24 cellular contexts compared by ENCODE assay signal in the genomic region with DNA sequence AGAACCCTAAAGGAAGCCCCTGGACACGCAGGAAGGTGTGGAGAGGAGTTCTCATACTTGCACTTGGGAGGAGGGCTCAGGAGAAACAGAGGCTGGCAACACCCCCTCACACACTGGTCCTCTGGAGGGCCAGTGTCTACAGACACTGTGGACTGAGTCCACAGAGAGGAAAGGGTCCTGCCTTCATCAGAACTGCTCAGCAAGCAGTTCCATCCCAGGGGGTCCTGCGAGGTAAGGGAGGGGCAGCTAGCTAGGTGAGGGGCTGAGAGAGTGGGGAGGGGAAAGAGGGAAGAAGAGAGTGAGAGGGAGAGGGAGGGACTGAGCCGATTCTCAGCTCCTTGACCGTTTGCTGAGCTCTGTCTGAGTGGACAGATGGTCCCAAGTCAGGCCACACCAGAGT. TPM values are rescaled to one million over a fixed set of nuclear protein-coding genes. Genes with fewer than 3 reads are reported as not detected.
A peak's percentile ranks its signal among the peaks of the same experiment; 100 is the strongest.
DNase-seq lines count a peak whose midpoint lies in the region; ATAC-seq, FAIRE-seq and TF ChIP-seq lines count a peak whose summit lies in the region.
"Had no signal": no experiment of that assay in that cellular context is flagged by ENCODE, and none has a peak within 500 bp of the region (broad histone marks: within the 10 kb centered on the region; RNA-seq: fewer than 3 reads in every experiment).

No MANE protein-coding gene starts in this region.

- no peak for TF ChIP-seq RAD21 in HepG2 (CRISPR knock-in tag; IDR thresholded peaks at IDR 0.05)

- H3K27me3 Mint-ChIP-seq in endodermal cell (ENCODE audit: insufficient read depth), result peaks cover 2% of the 10 kb centered on the region
- H3K27me3 Mint-ChIP-seq in activated T-cell treated with anti-CD3 and anti-CD28 coated beads, Interleukin-2, amount 50 U/mL, for 24 hours, result no peaks in the 10 kb centered on the region
- H3K27me3 Mint-ChIP-seq: CD4-positive, alpha-beta T cell had no signal

- H2AFZ ChIP-seq in HepG2 (ENCODE audit: low read length), result no peak overlapping the region
- H2AFZ ChIP-seq: GM23248 had no signal

- H3K9me3 ChIP-seq in HepG2 (ENCODE audit: low read length), result no peaks in the 10 kb centered on the region
- H3K9me3 ChIP-seq in right lobe of liver, result no peaks in the 10 kb centered on the region
- H3K9me3 ChIP-seq in adrenal gland (replicated peaks in 1 of 3), result no peaks in the 10 kb centered on the region
- H3K9me3 ChIP-seq in endodermal cell (ENCODE audit: control insufficient read depth, low read length), result no peaks in the 10 kb centered on the region
- H3K9me3 ChIP-seq: BE2C; BLaER1 treated with 17β-estradiol and CSF1 and Interleukin-3, amounts not matched to agents 10 nM and 100 nM; HAP-1 had no signal

- no TSS peak for BruUV-seq in HepG2 (replicated peaks; lab: Mats Ljungman, UMichigan)

- no peak for FAIRE-seq in HepG2 (lab: Jason Lieb, UNC)
- FAIRE-seq: A204.1, D721Med, GM12878, GM19239 had no signal

- H3K4me1 Mint-ChIP-seq in endodermal cell, result peaks cover 32% of the 10 kb centered on the region
- peaks cover 6% of the 10 kb centered on the region for H3K4me1 Mint-ChIP-seq in activated T-cell treated with anti-CD3 and anti-CD28 coated beads, Interleukin-2, amount 50 U/mL, for 24 hours (ENCODE audit: low read depth)

- H3K4me3 ChIP-seq in HepG2 (replicated peaks in 1 of 3; ENCODE audit: insufficient read depth in 1 of 3, low read depth in 2 of 3, low read length in 3 of 3) (no peak overlapping the region), right lobe of liver (no peak overlapping the region), adrenal gland (no peak overlapping the region), endodermal cell (ENCODE audit: low read length) (no peak overlapping the region)
- H3K4me3 ChIP-seq: BLaER1 treated with 17β-estradiol and CSF1 and Interleukin-3, amounts not matched to agents 10 nM and 100 nM; GM12878; GM23248; HAP-1 had no signal

- H3K4me1 ChIP-seq in HepG2 (ENCODE audit: insufficient read depth, low read length) (peaks cover 82% of the 10 kb centered on the region), right lobe of liver (no peaks in the 10 kb centered on the region), adrenal gland (replicated peaks in 1 of 2) (peaks cover 19 to 34% of the 10 kb centered on the region in 2 donors), endodermal cell (ENCODE audit: control insufficient read depth, insufficient read depth, low read length) (no peaks in the 10 kb centered on the region)
- H3K4me1 ChIP-seq: BE2C had no signal

- no peak overlapping the region for H3K4me3 Mint-ChIP-seq in endodermal cell
- no peak overlapping the region for H3K4me3 Mint-ChIP-seq in activated T-cell treated with anti-CD3 and anti-CD28 coated beads, Interleukin-2, amount 50 U/mL, for 24 hours
- H3K4me3 Mint-ChIP-seq: CD14-positive monocyte; CD4-positive, alpha-beta T cell; CD8-positive, alpha-beta memory T cell had no signal

- H3K27me3 ChIP-seq in HepG2 (ENCODE audit: control insufficient read depth in 1 of 2, insufficient read depth in 2 of 2, low read length in 2 of 2), result peaks cover 3 to 37% of the 10 kb centered on the region in 2 experiments; a peak in 4 of 5 replicates
- H3K27me3 ChIP-seq in right lobe of liver, result no peaks in the 10 kb centered on the region
- H3K27me3 ChIP-seq in adrenal gland, result no peaks in the 10 kb centered on the region
- no peaks in the 10 kb centered on the region for H3K27me3 ChIP-seq in endodermal cell (ENCODE audit: control insufficient read depth, insufficient read depth, low read length, poor library complexity, severe bottlenecking)
- H3K27me3 ChIP-seq: BE2C; BLaER1 treated with 17β-estradiol and CSF1 and Interleukin-3, amounts not matched to agents 10 nM and 100 nM had no signal

- 8% methylated on average over 4 of the region's 4 CpGs for WGBS in HepG2 (ENCODE audit: low lambda C conversion rate)
- WGBS in right lobe of liver (ENCODE audit: insufficient coverage, low coverage, low lambda C conversion rate, missing lambda C conversion rate), result 35% methylated on average over 3 of the region's 4 CpGs
- 25 to 54% (median 41%) methylated on average over 3 to 4 of the region's 4 CpGs for WGBS in adrenal gland, 4 donors
- 53 to 74% methylated on average over 2 to 4 of the region's 4 CpGs for WGBS in endodermal cell (ENCODE audit: insufficient coverage in 1 of 2, insufficient read length in 1 of 2), 2 experiments

- intact Hi-C loops in HepG2 (cut with micrococcal nuclease; ENCODE audit: unreplicated experiment) (no loop called here), right lobe of liver (cut with DNase I) (no loop called here), adrenal gland (cut with DNase I) (no loop called here)

- TF ChIP-seq CTCF in HepG2 (CRISPR knock-in tag; IDR thresholded peaks at IDR 0.05) (no peak), right lobe of liver (IDR thresholded peaks at IDR 0.05) (no peak), adrenal gland (IDR thresholded peaks at IDR 0.05) (no peak), endodermal cell (conservative IDR thresholded peaks at IDR 0.05) (no peak)

- ATAC-seq in HepG2 (no peak), right lobe of liver (no peak)
- ATAC-seq: GM12878 had no signal

- CTCF ChIA-PET in HepG2 (lab: Yijun Ruan, JAX; ENCODE audit: low intra/inter-chr PET ratio, low total read pairs), result no interaction called here

- H3K36me3 ChIP-seq in HepG2 (replicated peaks in 1 of 2; ENCODE audit: control insufficient read depth in 1 of 2, insufficient read depth in 2 of 2, low read length in 2 of 2) (no peaks in the 10 kb centered on the region), right lobe of liver (no peaks in the 10 kb centered on the region), adrenal gland (replicated peaks in 1 of 2) (no peaks in the 10 kb centered on the region), endodermal cell (ENCODE audit: control insufficient read depth, insufficient read depth, low read length) (no peaks in the 10 kb centered on the region)
- H3K36me3 ChIP-seq: BE2C; BLaER1 treated with 17β-estradiol and CSF1 and Interleukin-3, amounts not matched to agents 10 nM and 100 nM; HAP-1 had no signal

- no peak overlapping the region for H3K27ac Mint-ChIP-seq in endodermal cell
- no peak overlapping the region for H3K27ac Mint-ChIP-seq in activated T-cell treated with anti-CD3 and anti-CD28 coated beads, Interleukin-2, amount 50 U/mL, for 24 hours
- H3K27ac Mint-ChIP-seq: CD4-positive, alpha-beta T cell had no signal

- no peak overlapping the region for H3K9ac ChIP-seq in HepG2 (ENCODE audit: insufficient read depth, low read depth, low read length)
- no peak overlapping the region for H3K9ac ChIP-seq in endodermal cell (ENCODE audit: extremely low read depth, low read length, poor library complexity, severe bottlenecking)
- H3K9ac ChIP-seq: BLaER1 treated with 17β-estradiol and CSF1 and Interleukin-3, amounts not matched to agents 10 nM and 100 nM; GM23248 had no signal

- peak overlapping the region; percentile 57; the same call in 1 of the 2 replicates for H3K4me2 ChIP-seq in HepG2 (ENCODE audit: low read depth, low read length)

- TF ChIP-seq POLR2A in HepG2 (IDR thresholded peaks at IDR 0.05; ENCODE audit: insufficient read depth in 1 of 2, low read depth in 2 of 2, low read length in 2 of 2), result no peak
- no peak for TF ChIP-seq POLR2A in right lobe of liver (IDR thresholded peaks at IDR 0.05)
- no peak for TF ChIP-seq POLR2A in adrenal gland (IDR thresholded peaks at IDR 0.05)

- H3K36me3 Mint-ChIP-seq in endodermal cell (ENCODE audit: low read depth), result no peaks in the 10 kb centered on the region
- H3K36me3 Mint-ChIP-seq in activated T-cell treated with anti-CD3 and anti-CD28 coated beads, Interleukin-2, amount 50 U/mL, for 24 hours (ENCODE audit: low read depth), result no peaks in the 10 kb centered on the region
- H3K36me3 Mint-ChIP-seq: CD14-positive monocyte; CD8-positive, alpha-beta memory T cell had no signal

- H4K20me1 ChIP-seq in HepG2 (ENCODE audit: insufficient read depth, low read length), result no peaks in the 10 kb centered on the region
- H4K20me1 ChIP-seq: BLaER1 treated with 17β-estradiol and CSF1 and Interleukin-3, amounts not matched to agents 10 nM and 100 nM had no signal

- DNase-seq in HepG2 (ENCODE audit: low spot score) (no peak), right lobe of liver (no peak), adrenal gland (no peak), endodermal cell (peak; percentile 56), kidney glomerular epithelial cell (lab: John Stamatoyannopoulos, UW) (no peak), Ammon's horn (ENCODE audit: low spot score) (no peak)
- DNase-seq in activated effector memory CD4-positive, alpha-beta T cell treated with anti-CD3 and anti-CD28 coated beads, Interleukin-2, amount 50 U/mL, for 16 hours, result no peak
- no peak for DNase-seq in activated T-cell treated with anti-CD3 and anti-CD28 coated beads, Interleukin-2, amount 50 U/mL, for 24 hours
- DNase-seq: BE2C; CD4-positive, alpha-beta T cell; CD8-positive, alpha-beta memory T cell; DMS 273 treated with DMSO at 0.1 percent for 48 hours; EL; GDM1; GM23248 had no signal

- H3K27ac ChIP-seq in HepG2 (ENCODE audit: extremely low read length, insufficient read depth, low read length) (no peak overlapping the region), right lobe of liver (no peak overlapping the region), adrenal gland (peak overlapping the region in 4 of 5 donors; percentile 48 to 83 (median 73)), endodermal cell (ENCODE audit: low read depth, low read length) (no peak overlapping the region)
- H3K27ac ChIP-seq: 22Rv1; BLaER1 treated with 17β-estradiol and CSF1 and Interleukin-3, amounts not matched to agents 10 nM and 100 nM; GM23248 had no signal

- TF ChIP-seq EP300 in HepG2 (IDR thresholded peaks at IDR 0.05; ENCODE audit: low read depth in 2 of 2, low read length in 2 of 2) (no peak), HepG2 (CRISPR knock-in tag; IDR thresholded peaks at IDR 0.05; ENCODE audit: borderline replicate concordance) (no peak)

- H3K9me3 Mint-ChIP-seq in endodermal cell, result no peaks in the 10 kb centered on the region
- H3K9me3 Mint-ChIP-seq in activated T-cell treated with anti-CD3 and anti-CD28 coated beads, Interleukin-2, amount 50 U/mL, for 24 hours, result no peaks in the 10 kb centered on the region
- H3K9me3 Mint-ChIP-seq: CD14-positive monocyte; CD4-positive, alpha-beta T cell; CD8-positive, alpha-beta memory T cell had no signal

- H3K79me2 ChIP-seq in HepG2 (ENCODE audit: insufficient read depth, low read length), result no peaks in the 10 kb centered on the region

- POLR2A ChIA-PET in HepG2 (lab: Yijun Ruan, JAX), result interaction anchor here (1.2 to 1.6 kb wide), 3 partner anchors 103 to 154 kb away, joined by 3 to 4 read pairs (median 4); no protein-coding TSS in a partner anchor

- in situ Hi-C loops in HepG2 (cut with HindIII; ENCODE audit: extremely low pct_ligation_motif_present, low pct_unique_long_range_greater_than_20kb), result no loop called here

RNA-seq across cellular contexts. Expression of a gene that starts 17.7 kb away (rescaled TPM):
- total RNA-seq in HepG2 (2016; rRNA removed; fragmentation: Illumina TruSeq; extraction: Trizol) (not detected in 2 replicates), right lobe of liver (under 1 TPM in 1 of 6 experiments, not detected in 5; 0.11 TPM), adrenal gland (under 1 TPM in 6 of 8 donors, not detected in 2; 0.11 to 0.87 (median 0.40) TPM), endodermal cell (not detected)
- total RNA-seq in HepG2 (2016; cell fraction: cytosol; rRNA removed; fragmentation: Illumina TruSeq; extraction: Trizol; ENCODE audit: low read depth), result not detected in 2 replicates
- total RNA-seq in HepG2 (2016; cell fraction: insoluble cytoplasmic fraction; rRNA removed; fragmentation: Illumina TruSeq; extraction: Trizol), result not detected in 2 replicates
- not detected in 2 replicates for total RNA-seq in HepG2 (2016; cell fraction: membrane; rRNA removed; fragmentation: Illumina TruSeq; extraction: Trizol)
- total RNA-seq in HepG2 (2016; cell fraction: nucleus; rRNA removed; fragmentation: Illumina TruSeq; extraction: Trizol), result not detected in 2 replicates
- polyA plus RNA-seq in HepG2 (2011; rRNA removed) (not detected in 2 replicates), adrenal gland (1 to 10 TPM in 1 of 3 donors, under 1 TPM in 2; 0.16 to 6.6 (median 0.72) TPM)
- not detected in 2 replicates for polyA plus RNA-seq in HepG2 (2011; cell fraction: cytosol; rRNA removed)
- polyA plus RNA-seq in HepG2 (2011; cell fraction: nucleus; rRNA removed), result not detected in 2 replicates
- polyA plus RNA-seq in HepG2 (2012), result not detected in 2 replicates
- not detected in 2 replicates for polyA plus RNA-seq in HepG2 (2016; cell fraction: cytosol; fragmentation: Illumina TruSeq; extraction: Trizol; ENCODE audit: low read depth)
- polyA plus RNA-seq in HepG2 (2016; cell fraction: insoluble cytoplasmic fraction; fragmentation: Illumina TruSeq; extraction: Trizol; ENCODE audit: low read depth), result not detected in 2 replicates
- polyA plus RNA-seq in HepG2 (2016; cell fraction: membrane; fragmentation: Illumina TruSeq; extraction: Trizol; ENCODE audit: low read depth), result not detected in 2 replicates
- not detected in 2 replicates for polyA plus RNA-seq in HepG2 (2016; cell fraction: nucleus; fragmentation: Illumina TruSeq; extraction: Trizol; ENCODE audit: insufficient read depth, low read depth)
- polyA minus RNA-seq in HepG2 (2011; rRNA and poly(A)+ RNA removed; ENCODE audit: low replicate concordance), result 2.2 TPM in 1 of 2 replicates, not detected in the other
- polyA minus RNA-seq in HepG2 (2011; cell fraction: cytosol; rRNA and poly(A)+ RNA removed), result not detected in 2 replicates
- not detected in 2 replicates for polyA minus RNA-seq in HepG2 (2011; cell fraction: nucleus; rRNA and poly(A)+ RNA removed)
- polyA plus RNA-seq in endodermal cell (2013, experiment 1 of 2), result 1.5 TPM
- polyA plus RNA-seq in endodermal cell (2013, experiment 2 of 2), result 1.6 TPM
- total RNA-seq: GM23248, H4 had no signal
- polyA plus RNA-seq: GM23248 had no signal

Comparison
In these comparisons a context has a peak if more than half of its experiments do, and no peak if none do; other contexts are left out.
1. H3K27ac ChIP-seq: peak in adrenal gland (4 of 5); none in HepG2 (single experiment), right lobe of liver (0 of 3) and endodermal cell (single experiment).